10 cellular contexts compared by ENCODE assay signal in the genomic region with DNA sequence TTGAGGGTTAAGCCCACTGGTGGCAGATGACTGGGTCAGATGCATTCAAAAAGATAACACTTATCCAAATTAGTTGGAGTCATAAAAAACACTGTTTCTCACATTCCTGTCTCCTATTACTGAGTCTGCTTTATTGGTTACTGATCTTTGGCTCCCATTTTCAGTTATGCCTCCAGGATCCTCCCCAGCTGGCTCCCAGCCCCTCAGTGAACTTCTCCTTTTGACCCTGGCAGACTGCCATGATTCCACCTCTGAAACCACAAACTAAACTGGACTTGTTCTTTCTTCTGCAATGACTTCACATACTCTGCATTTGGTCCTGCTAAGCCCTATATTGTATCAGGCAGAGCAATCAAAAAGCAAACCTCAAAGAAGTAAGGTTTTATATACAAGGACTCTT.
A peak's percentile ranks its signal among the peaks of the same experiment; 100 is the strongest.
DNase-seq lines count a peak whose midpoint lies in the region; ATAC-seq, FAIRE-seq and TF ChIP-seq lines count a peak whose summit lies in the region.
"Had no signal": no experiment of that assay in that cellular context is flagged by ENCODE, and none has a peak within 500 bp of the region (broad histone marks: within the 10 kb centered on the region; RNA-seq: fewer than 3 reads in every experiment).

No MANE protein-coding gene starts in this region.

- H3K36me3 ChIP-seq in fibroblast of lung (ENCODE audit: control insufficient read depth, insufficient read depth, low read length), result no peaks in the 10 kb centered on the region
- no peaks in the 10 kb centered on the region for H3K36me3 ChIP-seq in kidney (ENCODE audit: control insufficient read depth in 1 of 2, insufficient read depth in 2 of 2, low read length in 2 of 2)
- H3K36me3 ChIP-seq: ascending aorta had no signal

- H3K9ac ChIP-seq in fibroblast of lung (ENCODE audit: insufficient read depth, low read length) (no peak overlapping the region), kidney (ENCODE audit: low read length in 2 of 2) (no peak overlapping the region)

- intact Hi-C loops in posterior vena cava (cut with DNase I) (no loop called here), kidney (cut with DNase I) (no loop called here)

- H3K4me1 ChIP-seq in fibroblast of lung (ENCODE audit: control insufficient read depth, extremely low read depth, insufficient read depth, low read length) (no peaks in the 10 kb centered on the region), kidney (ENCODE audit: control insufficient read depth in 1 of 2, insufficient read depth in 1 of 2, low read depth in 1 of 2, low read length in 2 of 2) (peaks cover 0 to 5% of the 10 kb centered on the region in 2 donors)
- H3K4me1 ChIP-seq: ascending aorta had no signal

- H3K27ac ChIP-seq in fibroblast of lung (ENCODE audit: insufficient read depth, low read length), result no peak overlapping the region
- H3K27ac ChIP-seq in kidney (ENCODE audit: low read depth in 2 of 2, low read length in 2 of 2), result no peak overlapping the region
- H3K27ac ChIP-seq: ascending aorta had no signal

- H3K9me3 ChIP-seq in fibroblast of lung (ENCODE audit: control insufficient read depth, insufficient read depth, low read depth, low read length) (no peaks in the 10 kb centered on the region), kidney (ENCODE audit: control insufficient read depth in 1 of 2, low read length in 2 of 2) (no peaks in the 10 kb centered on the region)
- H3K9me3 ChIP-seq: ascending aorta had no signal

- TF ChIP-seq CTCF in fibroblast of lung (conservative IDR thresholded peaks at IDR 0.05 in 1 of 2, IDR thresholded peaks at IDR 0.05 in 1 of 2; ENCODE audit: low read depth in 1 of 2, low read length in 2 of 2) (no peak), kidney (IDR thresholded peaks at IDR 0.05; ENCODE audit: borderline replicate concordance, extremely low read depth, insufficient read depth) (no peak)

- H3K27me3 ChIP-seq in fibroblast of lung (ENCODE audit: control insufficient read depth, insufficient read depth, low read length), result no peaks in the 10 kb centered on the region
- H3K27me3 ChIP-seq: ascending aorta had no signal

- no peaks in the 10 kb centered on the region for H4K20me1 ChIP-seq in fibroblast of lung (ENCODE audit: control insufficient read depth, extremely low read depth, insufficient read depth, low read length)

- H3K4me3 ChIP-seq in fibroblast of lung (replicated peaks in 1 of 4; ENCODE audit: control extremely low read depth in 1 of 4, insufficient read depth in 1 of 4, low read depth in 3 of 4, low read length in 4 of 4) (no peak overlapping the region), kidney (ENCODE audit: low read length in 2 of 2) (no peak overlapping the region)
- H3K4me3 ChIP-seq: ascending aorta had no signal

- H3K4me2 ChIP-seq in fibroblast of lung (ENCODE audit: extremely low read depth, insufficient read depth, low read length), result no peak overlapping the region

- H3K79me2 ChIP-seq in fibroblast of lung (ENCODE audit: control insufficient read depth, insufficient read depth, low read length), result no peaks in the 10 kb centered on the region

- ATAC-seq in GM21717 (IDR thresholded peaks at IDR 0.05; ENCODE audit: unreplicated experiment), result no peak
- ATAC-seq in GM21390 (IDR thresholded peaks at IDR 0.05; ENCODE audit: unreplicated experiment), result no peak

- H2AFZ ChIP-seq in fibroblast of lung (ENCODE audit: low read length), result no peak overlapping the region

- FAIRE-seq in kidney (lab: Jason Lieb, UNC), result no peak

- peak; percentile 46 for DNase-seq in Daoy (ENCODE audit: low read depth)
- peak; percentile 18 for DNase-seq in NCI-H526 treated with DMSO at 0.1 percent for 48 hours (lab: John Stamatoyannopoulos, UW)
- peak; percentile 76 to 79 for DNase-seq in fibroblast of lung (ENCODE audit: low read depth in 2 of 2)
- DNase-seq in posterior vena cava (ENCODE audit: low spot score), result peak; percentile 83
- DNase-seq in cortex of kidney (lab: John Stamatoyannopoulos, UW), result no peak
- DNase-seq in kidney, result no peak
- DNase-seq: NCI-H1694 treated with DMSO at 0.1 percent for 48 hours had no signal

Comparison
In these comparisons a context has a peak if more than half of its experiments do, and no peak if none do; other contexts are left out.
1. DNase-seq: peak in Daoy (single experiment), NCI-H526 treated with DMSO at 0.1 percent for 48 hours (single experiment), fibroblast of lung (2 of 2) and posterior vena cava (single experiment); none in cortex of kidney (single experiment) and kidney (single experiment).